ENCODE assay signal across 22 cellular contexts in the genomic region with DNA sequence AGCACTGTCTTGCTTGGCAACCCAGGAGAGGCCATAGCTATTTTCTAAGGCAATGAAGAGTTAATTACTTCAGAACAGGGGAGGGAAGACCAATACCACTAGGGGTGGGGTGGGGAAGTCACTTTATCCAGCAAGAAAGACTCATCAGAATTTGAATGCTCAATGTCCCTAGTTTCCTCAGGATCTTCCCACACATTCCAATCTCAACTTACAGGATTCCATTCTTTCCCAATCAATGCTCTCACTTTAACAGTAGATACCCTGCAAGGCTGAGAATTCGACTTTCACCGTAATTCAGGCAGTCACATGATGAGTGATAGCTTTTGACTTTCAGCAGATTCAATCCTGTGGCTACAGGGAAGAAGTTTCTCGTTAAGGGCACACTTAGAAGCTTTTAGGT.
"Had no signal": no experiment of that assay in that cellular context is flagged by ENCODE, and none has a peak within 500 bp of the region (broad histone marks: within the 10 kb centered on the region; RNA-seq: fewer than 3 reads in every experiment).

No MANE protein-coding gene starts in this region.

- H3K36me3 Mint-ChIP-seq: activated naive CD8-positive, alpha-beta T cell; mesothelial cell of epicardium had no signal

- H3K27ac Mint-ChIP-seq: activated naive CD8-positive, alpha-beta T cell; mesothelial cell of epicardium; naive B cell; nephron progenitor cell; progenitor cell of endocrine pancreas; T-helper 2 cell treated with Interferon-gamma antibody and Interleukin-4, amounts not matched to agents 5 μg/mL and 100 μg/mL, for 36 hours had no signal

- H3K4me1 ChIP-seq: right lobe of liver, testis, transverse colon had no signal

- H3K9me3 ChIP-seq: ovary, right lobe of liver, testis, transverse colon had no signal

- H3K4me3 Mint-ChIP-seq: activated naive CD8-positive, alpha-beta T cell; mesothelial cell of epicardium; naive B cell; nephron progenitor cell; T-helper 2 cell treated with Interferon-gamma antibody and Interleukin-4, amounts not matched to agents 5 μg/mL and 100 μg/mL, for 36 hours had no signal

- H3K27me3 ChIP-seq: ovary, right lobe of liver, testis, transverse colon had no signal

- H3K4me3 ChIP-seq: ovary, right lobe of liver, testis, transverse colon had no signal

- DNase-seq: activated CD4-positive, alpha-beta T cell treated with anti-CD3 and anti-CD28 coated beads for 4 hours; activated CD4-positive, alpha-beta T cell treated with anti-CD3 and anti-CD28 coated beads, Interleukin-2, amount 50 U/mL, for 4 hours; activated CD4-positive, CD25-positive, alpha-beta regulatory T cell; activated effector memory CD4-positive, alpha-beta T cell treated with Interleukin-2 at 50 U/mL for 16 hours; activated naive CD4-positive, alpha-beta T cell treated with Interleukin-2 at 50 U/mL for 16 hours; anterior cingulate cortex; dermis blood vessel endothelial cell; effector CD8-positive, alpha-beta T cell; left cardiac atrium; mammary epithelial cell; naive B cell; nephron progenitor cell; ovary; right lobe of liver; stimulated activated CD4-positive, alpha-beta T cell treated with anti-CD3 and anti-CD28 coated beads, Interleukin-2, amount 100 ng/mL, for 48 hours; stimulated activated naive CD4-positive, alpha-beta T cell treated with Interleukin-2 at 50 U/mL for 16 hours; testis; transverse colon had no signal

- ATAC-seq: left cardiac atrium, right lobe of liver had no signal

- H3K9me3 Mint-ChIP-seq: nephron progenitor cell had no signal

- H3K4me1 Mint-ChIP-seq: mesothelial cell of epicardium, naive B cell, nephron progenitor cell had no signal

- H3K36me3 ChIP-seq: ovary, right lobe of liver, transverse colon had no signal

- H3K27ac ChIP-seq: ovary, right lobe of liver, testis, transverse colon had no signal

- H3K27me3 Mint-ChIP-seq: activated naive CD8-positive, alpha-beta T cell; naive B cell; progenitor cell of endocrine pancreas had no signal
